In genomic region chr13:87792878-87793277, GRCh38 we compare ENCODE assay signal across 23 cellular contexts.
DNase-seq lines count a peak whose midpoint lies in the region; ATAC-seq, FAIRE-seq and TF ChIP-seq lines count a peak whose summit lies in the region.
"Had no signal": no experiment of that assay in that cellular context is flagged by ENCODE, and none has a peak within 500 bp of the region (broad histone marks: within the 10 kb centered on the region; RNA-seq: fewer than 3 reads in every experiment).

No MANE protein-coding gene starts in this region.

- no peak for TF ChIP-seq EP300 in GM12878 (IDR thresholded peaks at IDR 0.05; ENCODE audit: borderline replicate concordance in 1 of 2, control insufficient read depth in 1 of 2, low read depth in 2 of 2, low read length in 2 of 2)

- no peak overlapping the region for H3K27ac Mint-ChIP-seq in endothelial cell (ENCODE audit: unreplicated experiment)
- H3K27ac Mint-ChIP-seq: IgD-negative memory B cell had no signal

- H4K8ac ChIP-seq in mesendoderm (ENCODE audit: low read depth, low read length): no peak overlapping the region

- no peak for TF ChIP-seq POLR2A in GM12878 (IDR thresholded peaks at IDR 0.05; ENCODE audit: low read depth, low read length)

- H2AFZ ChIP-seq in Karpas-422 (ENCODE audit: low read length) (0 out of 2 replicates have a peak overlapping the region, but pooled peaks have one; percentile 87), GM12878 (ENCODE audit: control insufficient read depth, low read depth, low read length) (no peak overlapping the region)
- H2AFZ ChIP-seq: PC-9 had no signal

- no peak overlapping the region for H3K4me2 ChIP-seq in Karpas-422 (ENCODE audit: low read depth, low read length, poor library complexity, severe bottlenecking)
- no peak overlapping the region for H3K4me2 ChIP-seq in GM12878 (ENCODE audit: control insufficient read depth, insufficient read depth)
- no peak overlapping the region for H3K4me2 ChIP-seq in mesendoderm (ENCODE audit: low read length)
- H3K4me2 ChIP-seq: BLaER1, PC-9, SK-N-SH had no signal

- H3K4me3 ChIP-seq in Karpas-422 (ENCODE audit: low read length) (no peak overlapping the region), GM12878 (no peak overlapping the region), mesendoderm (ENCODE audit: low read length) (no peak overlapping the region), brain microvascular endothelial cell (ENCODE audit: low read depth, low read length) (no peak overlapping the region), MG63 (no peak overlapping the region)
- H3K4me3 ChIP-seq: BLaER1, PC-9 had no signal

- BruUV-seq in GM12878 (replicated peaks; lab: Mats Ljungman, UMichigan): no TSS peak

- TF ChIP-seq CTCF in GM12878 (IDR thresholded peaks at IDR 0.05 in 2 of 3, conservative IDR thresholded peaks at IDR 0.05 in 1 of 3; ENCODE audit: control insufficient read depth in 2 of 3, extremely low read depth in 1 of 3, insufficient read depth in 1 of 3, low read depth in 3 of 3, low read length in 3 of 3): no peak
- TF ChIP-seq CTCF in brain microvascular endothelial cell (IDR thresholded peaks at IDR 0.05; ENCODE audit: low read depth, low read length, missing control alignments): no peak
- TF ChIP-seq CTCF in endothelial cell (IDR thresholded peaks at IDR 0.05; ENCODE audit: unreplicated experiment): no peak

- CTCF ChIA-PET in GM12878 (lab: Yijun Ruan, JAX): no interaction called here

- H4K5ac ChIP-seq in mesendoderm (ENCODE audit: low read length): no peak overlapping the region

- no peak overlapping the region for H3K27ac ChIP-seq in Karpas-422 (ENCODE audit: low read length)
- H3K27ac ChIP-seq in GM12878 (ENCODE audit: control insufficient read depth, insufficient read depth): no peak overlapping the region
- H3K27ac ChIP-seq in mesendoderm (ENCODE audit: low read depth, low read length): no peak overlapping the region
- H3K27ac ChIP-seq in brain microvascular endothelial cell: no peak overlapping the region
- H3K27ac ChIP-seq: BLaER1, PC-9, RWPE1 had no signal

- no peaks in the 10 kb centered on the region for H3K27me3 Mint-ChIP-seq in endothelial cell (ENCODE audit: unreplicated experiment)
- H3K27me3 Mint-ChIP-seq: CD4-positive, alpha-beta memory T cell; IgD-negative memory B cell had no signal

- H3K4me1 ChIP-seq in Karpas-422 (ENCODE audit: low read length) (no peaks in the 10 kb centered on the region), GM12878 (ENCODE audit: control insufficient read depth, insufficient read depth, low read length) (no peaks in the 10 kb centered on the region), mesendoderm (ENCODE audit: control insufficient read depth, low read depth, low read length) (no peaks in the 10 kb centered on the region)
- H3K4me1 ChIP-seq: BLaER1, Caco-2 had no signal

- H3K79me2 ChIP-seq in Karpas-422 (ENCODE audit: low read length): no peaks in the 10 kb centered on the region
- H3K79me2 ChIP-seq in GM12878 (ENCODE audit: control insufficient read depth, insufficient read depth, low read length): no peaks in the 10 kb centered on the region
- no peaks in the 10 kb centered on the region for H3K79me2 ChIP-seq in mesendoderm (ENCODE audit: control insufficient read depth, insufficient read depth, low read length)

- H2BK120ac ChIP-seq in mesendoderm (ENCODE audit: low read depth, low read length): no peak overlapping the region

- in situ Hi-C loops in GM12878 (cut with MboI): no loop called here
- in situ Hi-C loops in brain microvascular endothelial cell (cut with HindIII; ENCODE audit: low pct_ligation_motif_present, low sequenced_read_pairs): no loop called here

- no peaks in the 10 kb centered on the region for H3K36me3 Mint-ChIP-seq in endothelial cell (ENCODE audit: low read depth, unreplicated experiment)
- H3K36me3 Mint-ChIP-seq: CD4-positive, alpha-beta memory T cell; IgD-negative memory B cell had no signal

- DNase-seq in Karpas-422 (no peak), NCI-H82 treated with DMSO at 0.1 percent for 48 hours (lab: John Stamatoyannopoulos, UW; ENCODE audit: unreplicated experiment) (peak; percentile 17), GM12878 (ENCODE audit: low read depth, low spot score) (no peak), mesendoderm (peak; percentile 22), brain microvascular endothelial cell (no peak), endothelial cell (ENCODE audit: low spot score) (no peak), MG63 (no peak)
- DNase-seq: CD4-positive, alpha-beta memory T cell; DMS 273 treated with DMSO at 0.1 percent for 48 hours; DND-41; GOT3; NCI-H1930; NCI-H2171; NCI-H345; PC-9; SIG-M5; SK-N-SH had no signal

- SMC1A ChIA-PET in GM12878 (lab: Charles Lee; ENCODE audit: uncharacterized antibody, unreplicated experiment): no interaction called here

- POLR2A ChIA-PET in GM12878 (lab: Charles Lee): no interaction called here

- no peaks in the 10 kb centered on the region for H4K20me1 ChIP-seq in Karpas-422 (ENCODE audit: insufficient read depth, low read depth, low read length)
- H4K20me1 ChIP-seq in GM12878 (ENCODE audit: control insufficient read depth, insufficient read depth): no peaks in the 10 kb centered on the region
- H4K20me1 ChIP-seq: BLaER1 had no signal

- no peaks in the 10 kb centered on the region for H3K36me3 ChIP-seq in Karpas-422 (ENCODE audit: insufficient read depth, low read length)
- no peaks in the 10 kb centered on the region for H3K36me3 ChIP-seq in GM12878 (ENCODE audit: control insufficient read depth in 2 of 2, insufficient read depth in 2 of 2, low read length in 1 of 2)
- H3K36me3 ChIP-seq in mesendoderm (ENCODE audit: control insufficient read depth, insufficient read depth, low read length): no peaks in the 10 kb centered on the region
- H3K36me3 ChIP-seq in brain microvascular endothelial cell (replicated peaks): no peaks in the 10 kb centered on the region
- H3K36me3 ChIP-seq in MG63: no peaks in the 10 kb centered on the region
- H3K36me3 ChIP-seq: BLaER1 had no signal

- no peak for TF ChIP-seq RAD21 in GM12878 (IDR thresholded peaks at IDR 0.05; ENCODE audit: insufficient read depth, low read depth, low read length)

- no peak overlapping the region for H3K18ac ChIP-seq in mesendoderm (ENCODE audit: low read length)

- no peak overlapping the region for H3K23ac ChIP-seq in mesendoderm (ENCODE audit: low read length)

- ATAC-seq in GM12878 (0 out of 3 replicates have a peak, but pooled peaks have one; percentile 36), HG03457 (IDR thresholded peaks at IDR 0.05; ENCODE audit: unreplicated experiment) (no peak)

- H3K79me1 ChIP-seq in mesendoderm (ENCODE audit: low read length): no peaks in the 10 kb centered on the region

- intact Hi-C loops in GM12878 (cut with micrococcal nuclease; ENCODE audit: unreplicated experiment): no loop called here

- no peaks in the 10 kb centered on the region for H3K9me2 ChIP-seq in Karpas-422 (replicated peaks; ENCODE audit: insufficient read depth, low read length)
- H3K9me2 ChIP-seq: SK-N-SH had no signal

- H3K9ac ChIP-seq in Karpas-422 (ENCODE audit: low read length) (no peak overlapping the region), GM12878 (ENCODE audit: control insufficient read depth, insufficient read depth, low read length) (no peak overlapping the region), mesendoderm (ENCODE audit: low read length) (no peak overlapping the region)
- H3K9ac ChIP-seq: BLaER1, SK-N-SH had no signal

- H2BK15ac ChIP-seq in mesendoderm (replicated peaks; ENCODE audit: low read depth): no peak overlapping the region

- H3K4ac ChIP-seq in mesendoderm (ENCODE audit: low read depth, low read length): no peak overlapping the region

- RAD21 ChIA-PET in GM12878 (lab: Charles Lee; ENCODE audit: unreplicated experiment): no interaction called here

- FAIRE-seq in GM12878 (lab: Jason Lieb, UNC): no peak
- FAIRE-seq: GM12891 had no signal

- H3K4me1 Mint-ChIP-seq in endothelial cell (ENCODE audit: unreplicated experiment): no peaks in the 10 kb centered on the region
- H3K4me1 Mint-ChIP-seq: CD4-positive, alpha-beta memory T cell; IgD-negative memory B cell had no signal

- no peak overlapping the region for H2AK5ac ChIP-seq in mesendoderm (ENCODE audit: low read length)

- H3K56ac ChIP-seq in mesendoderm (ENCODE audit: low read length): no peak overlapping the region

- H3K9me3 ChIP-seq in Karpas-422 (ENCODE audit: low read length) (no peaks in the 10 kb centered on the region), GM12878 (replicated peaks; ENCODE audit: control insufficient read depth, insufficient read depth, low read length) (no peaks in the 10 kb centered on the region), MG63 (no peaks in the 10 kb centered on the region)
- H3K9me3 ChIP-seq: BLaER1, Caco-2, SK-N-SH had no signal

- H2BK5ac ChIP-seq in mesendoderm (ENCODE audit: low read length): no peak overlapping the region

- H3K27me3 ChIP-seq in Karpas-422 (ENCODE audit: low read length) (no peaks in the 10 kb centered on the region), GM12878 (replicated peaks in 1 of 2; ENCODE audit: control insufficient read depth in 2 of 2, insufficient read depth in 2 of 2, low read length in 1 of 2) (no peaks in the 10 kb centered on the region), mesendoderm (ENCODE audit: insufficient read depth, low read length, poor library complexity) (no peaks in the 10 kb centered on the region), brain microvascular endothelial cell (replicated peaks) (no peaks in the 10 kb centered on the region), MG63 (peaks cover 2% of the 10 kb centered on the region; the same call in 1 of the 2 replicates)
- H3K27me3 ChIP-seq: BLaER1 had no signal

- WGBS in GM12878 (ENCODE audit: insufficient coverage, insufficient replicate concordance, low lambda C conversion rate, missing lambda C conversion rate): 19% methylated on average over 6 of the region's 6 CpGs
- no CpG with 5 or more reads among the region's 6 CpGs for WGBS in mesendoderm (ENCODE audit: extremely low coverage, insufficient coverage, low lambda C conversion rate)

- no peaks in the 10 kb centered on the region for H3K9me3 Mint-ChIP-seq in endothelial cell (ENCODE audit: unreplicated experiment)

- no peak overlapping the region for H3K4me3 Mint-ChIP-seq in endothelial cell (ENCODE audit: unreplicated experiment)
- H3K4me3 Mint-ChIP-seq: CD4-positive, alpha-beta memory T cell; IgD-negative memory B cell had no signal

TF ChIP-seq in GM12878, 131 proteins besides CTCF, POLR2A, EP300 and RAD21 (continues in another document):
- TF ChIP-seq HDAC6 (IDR thresholded peaks at IDR 0.05; ENCODE audit: unreplicated experiment): no peak
- TF ChIP-seq ZNF622 (IDR thresholded peaks at IDR 0.05): no peak
- TF ChIP-seq KAT2A (conservative IDR thresholded peaks at IDR 0.05; ENCODE audit: control insufficient read depth, low read depth, low read length): no peak
- TF ChIP-seq NR2F1 (conservative IDR thresholded peaks at IDR 0.05): no peak
- TF ChIP-seq CREM (IDR thresholded peaks at IDR 0.05; ENCODE audit: low read depth): no peak
- no peak for TF ChIP-seq KDM1A (IDR thresholded peaks at IDR 0.05; ENCODE audit: borderline replicate concordance)
- TF ChIP-seq MTA3 (IDR thresholded peaks at IDR 0.05; ENCODE audit: borderline replicate concordance, low read length): no peak
- TF ChIP-seq PAX5 (IDR thresholded peaks at IDR 0.05; ENCODE audit: borderline replicate concordance, low read depth, low read length): no peak
- TF ChIP-seq PML (IDR thresholded peaks at IDR 0.05; ENCODE audit: low read length): no peak
- TF ChIP-seq RBBP5 (conservative IDR thresholded peaks at IDR 0.05): no peak

Comparison
In these comparisons a context has a peak if more than half of its experiments do, and no peak if none do; other contexts are left out.
1. DNase-seq: peak in NCI-H82 treated with DMSO at 0.1 percent for 48 hours (single experiment) and mesendoderm (single experiment); none in Karpas-422 (single experiment), GM12878 (single experiment), brain microvascular endothelial cell (single experiment), endothelial cell (single experiment) and MG63 (single experiment).